ENCODE assay signal across 33 cellular contexts in genomic region chr20:13428684-13429083, GRCh38.
"Had no signal": no experiment of that assay in that cellular context is flagged by ENCODE, and none has a peak within 500 bp of the region (broad histone marks: within the 10 kb centered on the region; RNA-seq: fewer than 3 reads in every experiment).

No MANE protein-coding gene starts in this region.

- H3K9me3 Mint-ChIP-seq: activated naive CD4-positive, alpha-beta T cell treated with anti-CD3 and anti-CD28 coated beads, Interleukin-2, amount 50 U/mL, for 24 hours; activated naive CD8-positive, alpha-beta T cell treated with anti-CD3 and anti-CD28 coated beads, Interleukin-2, amount 50 U/mL, for 24 hours had no signal

- H3K4me3 ChIP-seq: adrenal gland, body of pancreas, esophagus muscularis mucosa, gastrocnemius medialis, heart left ventricle had no signal

- H3K27ac Mint-ChIP-seq: activated B cell treated with CpG ODN at 0.5 μM for 24 hours; activated CD4-positive, alpha-beta memory T cell treated with anti-CD3 and anti-CD28 coated beads for 36 hours; activated CD8-positive, alpha-beta memory T cell treated with anti-CD3 and anti-CD28 coated beads, Interleukin-2, amount 10 ng/mL, durations not matched to agents 7 days and 5 days; activated CD8-positive, alpha-beta T cell treated with anti-CD3 and anti-CD28 coated beads, Interleukin-2, amount 10 ng/mL, durations not matched to agents 7 days and 5 days; activated naive CD4-positive, alpha-beta T cell treated with anti-CD3 and anti-CD28 coated beads, Interleukin-2, amount 50 U/mL, for 24 hours; activated naive CD8-positive, alpha-beta T cell treated with anti-CD3 and anti-CD28 coated beads, Interleukin-2, amount 50 U/mL, for 24 hours; effector memory CD8-positive, alpha-beta T cell had no signal

- H3K4me3 Mint-ChIP-seq: activated B cell treated with CpG ODN at 0.5 μM for 24 hours; activated CD4-positive, alpha-beta memory T cell treated with anti-CD3 and anti-CD28 coated beads for 36 hours; activated CD4-positive, alpha-beta T cell treated with anti-CD3 and anti-CD28 coated beads, Interleukin-2, amount 10 ng/mL, durations not matched to agents 24 days and 14 days; activated CD8-positive, alpha-beta memory T cell treated with anti-CD3 and anti-CD28 coated beads, Interleukin-2, amount 10 ng/mL, durations not matched to agents 7 days and 5 days; activated CD8-positive, alpha-beta T cell treated with anti-CD3 and anti-CD28 coated beads, Interleukin-2, amount 10 ng/mL, durations not matched to agents 7 days and 5 days; activated naive CD4-positive, alpha-beta T cell treated with anti-CD3 and anti-CD28 coated beads, Interleukin-2, amount 50 U/mL, for 24 hours; activated naive CD8-positive, alpha-beta T cell treated with anti-CD3 and anti-CD28 coated beads for 36 hours; activated naive CD8-positive, alpha-beta T cell treated with anti-CD3 and anti-CD28 coated beads, Interleukin-2, amount 50 U/mL, for 24 hours; effector memory CD8-positive, alpha-beta T cell had no signal

- H3K4me1 Mint-ChIP-seq: activated naive CD4-positive, alpha-beta T cell treated with anti-CD3 and anti-CD28 coated beads, Interleukin-2, amount 50 U/mL, for 24 hours had no signal

- H3K27me3 ChIP-seq: adrenal gland, body of pancreas, esophagus muscularis mucosa, foreskin keratinocyte, gastrocnemius medialis, heart left ventricle had no signal

- H3K27me3 Mint-ChIP-seq: activated B cell treated with CpG ODN at 0.5 μM for 24 hours; activated CD4-positive, alpha-beta memory T cell treated with anti-CD3 and anti-CD28 coated beads for 36 hours; activated CD4-positive, alpha-beta T cell treated with anti-CD3 and anti-CD28 coated beads, Interleukin-2, amount 10 ng/mL, durations not matched to agents 24 days and 14 days; activated CD8-positive, alpha-beta memory T cell treated with anti-CD3 and anti-CD28 coated beads, Interleukin-2, amount 10 ng/mL, durations not matched to agents 7 days and 5 days; activated naive CD4-positive, alpha-beta T cell treated with anti-CD3 and anti-CD28 coated beads, Interleukin-2, amount 50 U/mL, for 24 hours; activated naive CD8-positive, alpha-beta T cell treated with anti-CD3 and anti-CD28 coated beads for 36 hours; activated naive CD8-positive, alpha-beta T cell treated with anti-CD3 and anti-CD28 coated beads, Interleukin-2, amount 50 U/mL, for 24 hours; effector memory CD8-positive, alpha-beta T cell had no signal

- H3K4me1 ChIP-seq: adrenal gland, body of pancreas, gastrocnemius medialis had no signal

- FAIRE-seq: colon had no signal

- ATAC-seq: activated CD4-positive, CD25-positive, alpha-beta regulatory T cell treated with anti-CD3 and anti-CD28 coated beads, Interleukin-2, amount 50 U/mL, for 24 hours; activated CD8-positive, alpha-beta memory T cell treated with anti-CD3 and anti-CD28 coated beads, Interleukin-2, amount 10 ng/mL, durations not matched to agents 7 days and 5 days; activated CD8-positive, alpha-beta T cell treated with anti-CD3 and anti-CD28 coated beads, Interleukin-2, amount 10 ng/mL, durations not matched to agents 7 days and 5 days; activated naive CD8-positive, alpha-beta T cell treated with anti-CD3 and anti-CD28 coated beads, Interleukin-2, amount 50 U/mL, for 24 hours; body of pancreas; effector memory CD8-positive, alpha-beta T cell; foreskin keratinocyte; gastrocnemius medialis; heart left ventricle had no signal

- H3K27ac ChIP-seq: adrenal gland, body of pancreas, esophagus muscularis mucosa, foreskin keratinocyte, gastrocnemius medialis, heart left ventricle, VCaP had no signal

- H3K9me3 ChIP-seq: adrenal gland, body of pancreas, esophagus muscularis mucosa, gastrocnemius medialis, heart left ventricle had no signal

- DNase-seq: activated B cell treated with CpG ODN at 0.5 μM for 24 hours; activated CD4-positive, alpha-beta memory T cell treated with anti-CD3 and anti-CD28 coated beads for 36 hours; activated CD4-positive, alpha-beta T cell treated with anti-CD3 and anti-CD28 coated beads, Interleukin-2, amount 10 ng/mL, durations not matched to agents 24 days and 14 days; activated CD8-positive, alpha-beta memory T cell treated with anti-CD3 and anti-CD28 coated beads, Interleukin-2, amount 10 ng/mL, durations not matched to agents 7 days and 5 days; activated CD8-positive, alpha-beta memory T cell treated with anti-CD3 and anti-CD28 coated beads, Interleukin-2, amount 50 U/mL, for 4 hours; activated CD8-positive, alpha-beta T cell treated with anti-CD3 and anti-CD28 coated beads, Interleukin-2, amount 10 ng/mL, durations not matched to agents 7 days and 5 days; activated effector memory CD4-positive, alpha-beta T cell treated with Interleukin-2 at 50 U/mL for 16 hours; activated gamma-delta T cell treated with Interleukin-2 at 50 U/mL for 16 hours; activated naive CD4-positive, alpha-beta T cell treated with Interleukin-2 at 50 U/mL for 16 hours; activated naive CD8-positive, alpha-beta T cell treated with anti-CD3 and anti-CD28 coated beads for 36 hours; activated naive CD8-positive, alpha-beta T cell treated with anti-CD3 and anti-CD28 coated beads, Interleukin-2, amount 50 U/mL, for 24 hours; activated T-cell treated with anti-CD3 and anti-CD28 coated beads, Interleukin-2, amount 50 U/mL, for 1 hour; activated T-cell treated with anti-CD3 and anti-CD28 coated beads, Interleukin-2, amount 50 U/mL, for 48 hours; adrenal gland; amygdala; aorta; body of pancreas; caudate nucleus; cortex of kidney; dermis blood vessel endothelial cell; effector CD4-positive, alpha-beta T cell; effector memory CD8-positive, alpha-beta T cell; erythroblast; foreskin keratinocyte; gastrocnemius medialis; glutamatergic neuron; heart left ventricle; T-helper 2 cell had no signal
